10 cellular contexts compared by ENCODE assay signal in genomic region chr5:138448481-138449398, GRCh38. TPM values are rescaled to one million over a fixed set of nuclear protein-coding genes. Genes with fewer than 3 reads are reported as not detected.
DNase-seq lines count a peak whose midpoint lies in the region; ATAC-seq and TF ChIP-seq lines count a peak whose summit lies in the region.
"Had no signal": no experiment of that assay in that cellular context is flagged by ENCODE, and none has a peak within 500 bp of the region (broad histone marks: within the 10 kb centered on the region; RNA-seq: fewer than 3 reads in every experiment).

No MANE protein-coding gene starts in this region.

- no peaks in the 10 kb centered on the region for H3K36me3 Mint-ChIP-seq in T-helper 17 cell (ENCODE audit: low read depth)

- DNase-seq in DMS 273 (lab: John Stamatoyannopoulos, UW; ENCODE audit: unreplicated experiment) (peak; percentile 89), NCI-H1417 (lab: John Stamatoyannopoulos, UW) (peak; percentile 80 to 96 (median 83)), T-helper 17 cell (no peak), iris pigment epithelial cell (ENCODE audit: low read depth) (peak; percentile 40), pons (ENCODE audit: low spot score) (no peak), Peyer's patch (no peak)
- DNase-seq: activated CD8-positive, alpha-beta T cell treated with anti-CD3 and anti-CD28 coated beads for 36 hours had no signal

- H3K9me3 ChIP-seq in T-helper 17 cell (ENCODE audit: control insufficient read depth, low read length, poor library complexity, severe bottlenecking) (no peaks in the 10 kb centered on the region), Peyer's patch (no peaks in the 10 kb centered on the region)

- no peak for TF ChIP-seq POLR2A in Peyer's patch (IDR thresholded peaks at IDR 0.05)

- H3K27me3 ChIP-seq in Peyer's patch: no peaks in the 10 kb centered on the region

- peaks cover 10% of the 10 kb centered on the region for H3K4me1 Mint-ChIP-seq in T-helper 17 cell

- TF ChIP-seq CTCF in Peyer's patch (IDR thresholded peaks at IDR 0.05): no peak

- H3K27me3 Mint-ChIP-seq in T-helper 17 cell: peaks cover 6% of the 10 kb centered on the region
- H3K27me3 Mint-ChIP-seq: activated CD8-positive, alpha-beta T cell treated with anti-CD3 and anti-CD28 coated beads for 36 hours; central memory CD8-positive, alpha-beta T cell had no signal

- no peak overlapping the region for H3K4me3 ChIP-seq in Peyer's patch

- H3K4me1 ChIP-seq in Peyer's patch: peaks cover 0 to 8% (median 0%) of the 10 kb centered on the region in 4 donors

- no peak for ATAC-seq in T-helper 17 cell
- no peak for ATAC-seq in HG03460 (IDR thresholded peaks at IDR 0.05; ENCODE audit: unreplicated experiment)
- no peak for ATAC-seq in HG03520 (IDR thresholded peaks at IDR 0.05; ENCODE audit: unreplicated experiment)

- no peak overlapping the region for H3K27ac Mint-ChIP-seq in T-helper 17 cell
- H3K27ac Mint-ChIP-seq: activated CD8-positive, alpha-beta T cell treated with anti-CD3 and anti-CD28 coated beads for 36 hours had no signal

- H3K4me3 Mint-ChIP-seq in T-helper 17 cell: peak overlapping the region; percentile 7
- H3K4me3 Mint-ChIP-seq: activated CD8-positive, alpha-beta T cell treated with anti-CD3 and anti-CD28 coated beads for 36 hours; central memory CD8-positive, alpha-beta T cell had no signal

- no peaks in the 10 kb centered on the region for H3K36me3 ChIP-seq in Peyer's patch

- H3K27ac ChIP-seq in Peyer's patch: no peak overlapping the region

RNA-seq across cellular contexts. Expression of gene REEP2, which starts 9.9 kb away (rescaled TPM):
- total RNA-seq in T-helper 17 cell (under 1 TPM in 1 of 2 donors, not detected in 1; 0.40 TPM), Peyer's patch (10 to 100 TPM in 1 of 4 donors, 1 to 10 TPM in 3; 1.7 to 10.7 (median 2.1) TPM)

RNA-seq across cellular contexts. Expression of gene EGR1, which starts 16.5 kb away (rescaled TPM):
- total RNA-seq in T-helper 17 cell (10 to 100 TPM; 24.2 to 30.6 TPM), Peyer's patch (100 to 1,000 TPM in 1 of 4 donors, 10 to 100 TPM in 1, 1 to 10 TPM in 2; 5.3 to 109 (median 11.4) TPM)

Comparison
In these comparisons a context has a peak if more than half of its experiments do, and no peak if none do; other contexts are left out.
1. DNase-seq: peak in DMS 273 (single experiment), NCI-H1417 (3 of 3) and iris pigment epithelial cell (single experiment); none in T-helper 17 cell (0 of 3), pons (single experiment) and Peyer's patch (0 of 3).